ENCODE assay signal across 1 cellular context in genomic region chr17:78979780-78980623, GRCh38.
TF ChIP-seq lines count a peak whose summit lies in the region.

LGALS3BP (minus strand) TSS chr17:78979923; CDS start chr17:78977191, 2,732 bp downstream.

TF ChIP-seq in K562, 482 proteins besides CTCF, POLR2A, EP300 and RAD21 (continued from another document and continues in another):
- TF ChIP-seq ZNF584 (CRISPR knock-in tag; IDR thresholded peaks at IDR 0.05; ENCODE audit: low read depth) (no peak), ZNF644 (tag; IDR thresholded peaks at IDR 0.05; ENCODE audit: low read depth) (0 out of 2 replicates have a peak, but pooled peaks have one; percentile 39), GABPB1 (CRISPR knock-in tag; IDR thresholded peaks at IDR 0.05) (no peak), JUN (IDR thresholded peaks at IDR 0.05; ENCODE audit: borderline replicate concordance, low read depth, low read length) (no peak), JUN (CRISPR knock-in tag; IDR thresholded peaks at IDR 0.05; ENCODE audit: borderline replicate concordance) (no peak), ZEB2 (IDR thresholded peaks at IDR 0.05) (no peak), HDAC1 (IDR thresholded peaks at IDR 0.05) (no peak), ZNF707 (CRISPR knock-in tag; conservative IDR thresholded peaks at IDR 0.05) (no peak), KLF6 (CRISPR knock-in tag; IDR thresholded peaks at IDR 0.05; ENCODE audit: borderline replicate concordance) (no peak), EGR1 (conservative IDR thresholded peaks at IDR 0.05) (no peak), RB1 (IDR thresholded peaks at IDR 0.05; ENCODE audit: low read depth) (no peak), HNRNPH1 (optimal IDR thresholded peaks at IDR 0.05; ENCODE audit: low read depth, low read length) (no peak), PHF8 (IDR thresholded peaks at IDR 0.05; ENCODE audit: borderline replicate concordance, low read length) (peak; percentile 23; the same call in 1 of the 2 replicates), NFATC3 (IDR thresholded peaks at IDR 0.05) (no peak), ZFP30 (CRISPR knock-in tag; IDR thresholded peaks at IDR 0.05; ENCODE audit: borderline replicate concordance) (no peak), NR2F6 (CRISPR knock-in tag; IDR thresholded peaks at IDR 0.05) (no peak), ZBTB17 (CRISPR knock-in tag; IDR thresholded peaks at IDR 0.05) (no peak), KLF1 (tag; IDR thresholded peaks at IDR 0.05) (no peak), NR2C2 (CRISPR knock-in tag; IDR thresholded peaks at IDR 0.05) (no peak), NR2C2 (tag; IDR thresholded peaks at IDR 0.05) (peak; percentile 64; the same call in 1 of the 2 replicates), ZNF316 (IDR thresholded peaks at IDR 0.05) (no peak), MCM5 (IDR thresholded peaks at IDR 0.05; ENCODE audit: low read depth) (no peak), NCOR1 (IDR thresholded peaks at IDR 0.05) (no peak), RFX5 (IDR thresholded peaks at IDR 0.05; ENCODE audit: low read depth, low read length) (no peak), ZNF717 (CRISPR knock-in tag; IDR thresholded peaks at IDR 0.05) (no peak), HDAC6 (IDR thresholded peaks at IDR 0.05; ENCODE audit: low read depth, low read length) (no peak), NCOA2 (IDR thresholded peaks at IDR 0.05; ENCODE audit: partially characterized antibody in 2 of 2) (no peak), NCOA1 (IDR thresholded peaks at IDR 0.05; ENCODE audit: low read depth) (no peak), STAT6 (CRISPR knock-in tag; IDR thresholded peaks at IDR 0.05) (no peak), ATF7 (IDR thresholded peaks at IDR 0.05) (no peak), GABPA (tag; conservative IDR thresholded peaks at IDR 0.05; ENCODE audit: low read depth) (peak; percentile 38; the same call in 1 of the 2 replicates), ZNF79 (CRISPR knock-in tag; IDR thresholded peaks at IDR 0.05; ENCODE audit: low read depth) (no peak), ZNF274 (IDR thresholded peaks at IDR 0.05; ENCODE audit: borderline replicate concordance, low read depth, low read length) (no peak), KHSRP (IDR thresholded peaks at IDR 0.05) (no peak), PHF20 (IDR thresholded peaks at IDR 0.05; ENCODE audit: partially characterized antibody) (no peak), NFIC (IDR thresholded peaks at IDR 0.05) (peak; percentile 27; the same call in 1 of the 2 replicates), ZFX (CRISPR knock-in tag; IDR thresholded peaks at IDR 0.05) (peak; percentile 26; the same call in 1 of the 2 replicates), HDGF (IDR thresholded peaks at IDR 0.05) (no peak), KDM1A (IDR thresholded peaks at IDR 0.05) (no peak), ZNF696 (CRISPR knock-in tag; conservative IDR thresholded peaks at IDR 0.05) (no peak), SUPT5H (IDR thresholded peaks at IDR 0.05) (no peak), ZNF324 (CRISPR knock-in tag; IDR thresholded peaks at IDR 0.05) (no peak), SETDB1 (IDR thresholded peaks at IDR 0.05; ENCODE audit: low read length) (no peak), KLF10 (CRISPR knock-in tag; IDR thresholded peaks at IDR 0.05) (no peak), ZBTB1 (CRISPR knock-in tag; IDR thresholded peaks at IDR 0.05; ENCODE audit: borderline replicate concordance, low read depth) (no peak), L3MBTL2 (IDR thresholded peaks at IDR 0.05) (peak; percentile 28; the same call in 1 of the 2 replicates), ZNF518B (CRISPR knock-in tag; IDR thresholded peaks at IDR 0.05) (no peak), ADNP (tag; IDR thresholded peaks at IDR 0.05) (no peak), TCF3 (CRISPR knock-in tag; IDR thresholded peaks at IDR 0.05) (no peak), GATA2 (CRISPR knock-in tag; IDR thresholded peaks at IDR 0.05) (no peak), ZFP1 (CRISPR knock-in tag; IDR thresholded peaks at IDR 0.05) (no peak), ILF3 (IDR thresholded peaks at IDR 0.05; ENCODE audit: borderline replicate concordance) (no peak), ZC3H4 (CRISPR knock-in tag; IDR thresholded peaks at IDR 0.05; ENCODE audit: borderline replicate concordance) (no peak), SNRNP70 (optimal IDR thresholded peaks at IDR 0.05; ENCODE audit: low read depth, low read length) (no peak), MCM2 (IDR thresholded peaks at IDR 0.05; ENCODE audit: low read depth) (no peak), CHD4 (IDR thresholded peaks at IDR 0.05; ENCODE audit: insufficient read depth, insufficient replicate concordance, low read depth, low read length, poor library complexity, severe bottlenecking) (no peak)
- TF ChIP-seq, protein P1, sequence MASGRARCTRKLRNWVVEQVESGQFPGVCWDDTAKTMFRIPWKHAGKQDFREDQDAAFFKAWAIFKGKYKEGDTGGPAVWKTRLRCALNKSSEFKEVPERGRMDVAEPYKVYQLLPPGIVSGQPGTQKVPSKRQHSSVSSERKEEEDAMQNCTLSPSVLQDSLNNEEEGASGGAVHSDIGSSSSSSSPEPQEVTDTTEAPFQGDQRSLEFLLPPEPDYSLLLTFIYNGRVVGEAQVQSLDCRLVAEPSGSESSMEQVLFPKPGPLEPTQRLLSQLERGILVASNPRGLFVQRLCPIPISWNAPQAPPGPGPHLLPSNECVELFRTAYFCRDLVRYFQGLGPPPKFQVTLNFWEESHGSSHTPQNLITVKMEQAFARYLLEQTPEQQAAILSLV (tag; IDR thresholded peaks at IDR 0.05) = no peak
- TF ChIP-seq, protein P2, sequence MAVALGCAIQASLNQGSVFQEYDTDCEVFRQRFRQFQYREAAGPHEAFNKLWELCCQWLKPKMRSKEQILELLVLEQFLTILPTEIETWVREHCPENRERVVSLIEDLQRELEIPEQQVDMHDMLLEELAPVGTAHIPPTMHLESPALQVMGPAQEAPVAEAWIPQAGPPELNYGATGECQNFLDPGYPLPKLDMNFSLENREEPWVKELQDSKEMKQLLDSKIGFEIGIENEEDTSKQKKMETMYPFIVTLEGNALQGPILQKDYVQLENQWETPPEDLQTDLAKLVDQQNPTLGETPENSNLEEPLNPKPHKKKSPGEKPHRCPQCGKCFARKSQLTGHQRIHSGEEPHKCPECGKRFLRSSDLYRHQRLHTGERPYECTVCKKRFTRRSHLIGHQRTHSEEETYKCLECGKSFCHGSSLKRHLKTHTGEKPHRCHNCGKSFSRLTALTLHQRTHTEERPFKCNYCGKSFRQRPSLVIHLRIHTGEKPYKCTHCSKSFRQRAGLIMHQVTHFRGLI (CRISPR knock-in tag; IDR thresholded peaks at IDR 0.05) = no peak
- TF ChIP-seq, protein P3, sequence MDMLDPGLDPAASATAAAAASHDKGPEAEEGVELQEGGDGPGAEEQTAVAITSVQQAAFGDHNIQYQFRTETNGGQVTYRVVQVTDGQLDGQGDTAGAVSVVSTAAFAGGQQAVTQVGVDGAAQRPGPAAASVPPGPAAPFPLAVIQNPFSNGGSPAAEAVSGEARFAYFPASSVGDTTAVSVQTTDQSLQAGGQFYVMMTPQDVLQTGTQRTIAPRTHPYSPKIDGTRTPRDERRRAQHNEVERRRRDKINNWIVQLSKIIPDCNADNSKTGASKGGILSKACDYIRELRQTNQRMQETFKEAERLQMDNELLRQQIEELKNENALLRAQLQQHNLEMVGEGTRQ (CRISPR knock-in tag; IDR thresholded peaks at IDR 0.05) = no peak
- TF ChIP-seq, protein P4, sequence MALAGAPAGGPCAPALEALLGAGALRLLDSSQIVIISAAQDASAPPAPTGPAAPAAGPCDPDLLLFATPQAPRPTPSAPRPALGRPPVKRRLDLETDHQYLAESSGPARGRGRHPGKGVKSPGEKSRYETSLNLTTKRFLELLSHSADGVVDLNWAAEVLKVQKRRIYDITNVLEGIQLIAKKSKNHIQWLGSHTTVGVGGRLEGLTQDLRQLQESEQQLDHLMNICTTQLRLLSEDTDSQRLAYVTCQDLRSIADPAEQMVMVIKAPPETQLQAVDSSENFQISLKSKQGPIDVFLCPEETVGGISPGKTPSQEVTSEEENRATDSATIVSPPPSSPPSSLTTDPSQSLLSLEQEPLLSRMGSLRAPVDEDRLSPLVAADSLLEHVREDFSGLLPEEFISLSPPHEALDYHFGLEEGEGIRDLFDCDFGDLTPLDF (CRISPR knock-in tag; IDR thresholded peaks at IDR 0.05) = no peak
- TF ChIP-seq, protein P5, sequence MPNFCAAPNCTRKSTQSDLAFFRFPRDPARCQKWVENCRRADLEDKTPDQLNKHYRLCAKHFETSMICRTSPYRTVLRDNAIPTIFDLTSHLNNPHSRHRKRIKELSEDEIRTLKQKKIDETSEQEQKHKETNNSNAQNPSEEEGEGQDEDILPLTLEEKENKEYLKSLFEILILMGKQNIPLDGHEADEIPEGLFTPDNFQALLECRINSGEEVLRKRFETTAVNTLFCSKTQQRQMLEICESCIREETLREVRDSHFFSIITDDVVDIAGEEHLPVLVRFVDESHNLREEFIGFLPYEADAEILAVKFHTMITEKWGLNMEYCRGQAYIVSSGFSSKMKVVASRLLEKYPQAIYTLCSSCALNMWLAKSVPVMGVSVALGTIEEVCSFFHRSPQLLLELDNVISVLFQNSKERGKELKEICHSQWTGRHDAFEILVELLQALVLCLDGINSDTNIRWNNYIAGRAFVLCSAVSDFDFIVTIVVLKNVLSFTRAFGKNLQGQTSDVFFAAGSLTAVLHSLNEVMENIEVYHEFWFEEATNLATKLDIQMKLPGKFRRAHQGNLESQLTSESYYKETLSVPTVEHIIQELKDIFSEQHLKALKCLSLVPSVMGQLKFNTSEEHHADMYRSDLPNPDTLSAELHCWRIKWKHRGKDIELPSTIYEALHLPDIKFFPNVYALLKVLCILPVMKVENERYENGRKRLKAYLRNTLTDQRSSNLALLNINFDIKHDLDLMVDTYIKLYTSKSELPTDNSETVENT (CRISPR knock-in tag; IDR thresholded peaks at IDR 0.05) = no peak
- TF ChIP-seq, protein P6, sequence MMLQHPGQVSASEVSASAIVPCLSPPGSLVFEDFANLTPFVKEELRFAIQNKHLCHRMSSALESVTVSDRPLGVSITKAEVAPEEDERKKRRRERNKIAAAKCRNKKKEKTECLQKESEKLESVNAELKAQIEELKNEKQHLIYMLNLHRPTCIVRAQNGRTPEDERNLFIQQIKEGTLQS (IDR thresholded peaks at IDR 0.05) = no peak
- TF ChIP-seq, protein P6 (CRISPR knock-in tag; conservative IDR thresholded peaks at IDR 0.05) = no peak
- TF ChIP-seq, protein P7, sequence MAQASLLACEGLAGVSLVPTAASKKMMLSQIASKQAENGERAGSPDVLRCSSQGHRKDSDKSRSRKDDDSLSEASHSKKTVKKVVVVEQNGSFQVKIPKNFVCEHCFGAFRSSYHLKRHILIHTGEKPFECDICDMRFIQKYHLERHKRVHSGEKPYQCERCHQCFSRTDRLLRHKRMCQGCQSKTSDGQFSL (CRISPR knock-in tag; IDR thresholded peaks at IDR 0.05) = 0 out of 2 replicates have a peak, but pooled peaks have one; percentile 19
- TF ChIP-seq, protein P7 (tag; IDR thresholded peaks at IDR 0.05) = no peak
